Comparison of ENCODE assay signal across 19 cellular contexts in the genomic region with DNA sequence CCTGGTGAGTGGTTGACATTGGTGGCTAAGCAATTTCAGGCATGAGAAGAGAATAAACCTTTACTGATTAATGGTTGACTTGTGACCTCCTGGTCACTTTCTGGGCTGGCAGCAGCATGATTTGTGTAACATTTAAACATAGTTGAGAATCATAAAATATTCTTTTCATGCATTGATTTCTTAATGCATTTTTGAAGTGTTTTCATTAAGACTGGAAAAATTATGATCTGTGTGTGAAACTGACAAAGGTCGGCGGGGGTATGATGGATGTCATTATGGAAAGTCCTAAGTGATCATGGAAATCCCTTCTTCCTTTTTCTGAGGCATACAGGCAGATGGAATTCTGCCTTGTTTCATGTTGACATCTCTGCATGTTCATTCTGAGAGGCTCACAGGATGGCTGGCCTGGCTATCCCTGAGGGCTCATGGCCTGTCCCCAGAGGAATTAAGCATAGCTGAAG.
DNase-seq lines count a peak whose midpoint lies in the region; ATAC-seq and TF ChIP-seq lines count a peak whose summit lies in the region.
"Had no signal": no experiment of that assay in that cellular context is flagged by ENCODE, and none has a peak within 500 bp of the region (broad histone marks: within the 10 kb centered on the region; RNA-seq: fewer than 3 reads in every experiment).

No MANE protein-coding gene starts in this region.

- in situ Hi-C loops in Caki2 (cut with HindIII; ENCODE audit: low pct_unique_long_range_greater_than_20kb, low sequenced_read_pairs) (no loop called here), IMR-90 (cut with MboI; ENCODE audit: low sequenced_read_pairs) (no loop called here)

- POLR2A ChIA-PET in IMR-90 (lab: Charles Lee; ENCODE audit: unreplicated experiment): interaction anchor here (0.6 kb wide), 1 partner anchor 43 kb away, joined by 13 read pairs; no protein-coding TSS in a partner anchor

- H3K36me3 Mint-ChIP-seq in neural progenitor cell: peaks cover 1% of the 10 kb centered on the region
- H3K36me3 Mint-ChIP-seq in natural killer cell treated with Interleukin-12 subunit alpha and Interleukin-12 subunit beta and Interleukin-15 and Interleukin-18, amount 100 ng/mL, for 72 hours: no peaks in the 10 kb centered on the region
- H3K36me3 Mint-ChIP-seq: activated CD8-positive, alpha-beta memory T cell treated with anti-CD3 and anti-CD28 coated beads, Interleukin-2, amount 10 ng/mL, durations not matched to agents 7 days and 5 days had no signal

- CTCF ChIA-PET in IMR-90 (lab: Yijun Ruan, JAX): no interaction called here

- peaks cover 42 to 77% of the 10 kb centered on the region in 2 experiments for H3K79me1 ChIP-seq in IMR-90 (ENCODE audit: low read depth in 1 of 2, low read length in 2 of 2)

- TF ChIP-seq POLR2A in IMR-90 (IDR thresholded peaks at IDR 0.05; ENCODE audit: low read depth, low read length): no peak

- H2AK9ac ChIP-seq in IMR-90 (replicated peaks; ENCODE audit: low read depth, low read length, poor library complexity): no peak overlapping the region

- H3K4me2 ChIP-seq in IMR-90 (ENCODE audit: low read depth, low read length) (no peak overlapping the region; the same call in 1 of the 2 replicates), neural progenitor cell (peak overlapping the region; percentile 79)

- H2BK120ac ChIP-seq in IMR-90 (ENCODE audit: low read depth, low read length): peak overlapping the region; percentile 64

- H4K8ac ChIP-seq in IMR-90 (ENCODE audit: low read depth in 2 of 2, low read length in 2 of 2): peak overlapping the region in 1 of 2 experiments; percentile 29; a peak in 1 of 4 replicates

- H3K4ac ChIP-seq in IMR-90 (ENCODE audit: low read depth, low read length): peak overlapping the region; percentile 31

- H3K14ac ChIP-seq in IMR-90 (replicated peaks; ENCODE audit: low read depth, low read length): peak overlapping the region; percentile 8; the same call in 1 of the 2 replicates

- H3K9me3 Mint-ChIP-seq in neural progenitor cell: peaks cover 2% of the 10 kb centered on the region
- H3K9me3 Mint-ChIP-seq in natural killer cell treated with Interleukin-12 subunit alpha and Interleukin-12 subunit beta and Interleukin-15 and Interleukin-18, amount 100 ng/mL, for 72 hours: no peaks in the 10 kb centered on the region

- no peak for TF ChIP-seq RAD21 in IMR-90 (IDR thresholded peaks at IDR 0.05; ENCODE audit: low read length)

- H2AFZ ChIP-seq in IMR-90 (replicated peaks; ENCODE audit: low read length, poor library complexity) (no peak overlapping the region), neural progenitor cell (replicated peaks) (no peak overlapping the region)

- H2BK15ac ChIP-seq in IMR-90 (ENCODE audit: low read depth, low read length): peak overlapping the region; percentile 12; the same call in 2 of the 3 replicates

- H3K4me1 ChIP-seq in IMR-90 (ENCODE audit: control insufficient read depth, insufficient read depth, low read length): peaks cover 35% of the 10 kb centered on the region
- H3K4me1 ChIP-seq in neural progenitor cell: peaks cover 63% of the 10 kb centered on the region
- H3K4me1 ChIP-seq: uterus had no signal

- H3K27me3 Mint-ChIP-seq in neural progenitor cell (ENCODE audit: insufficient read depth, low read depth): peaks cover 4% of the 10 kb centered on the region
- H3K27me3 Mint-ChIP-seq in natural killer cell treated with Interleukin-12 subunit alpha and Interleukin-12 subunit beta and Interleukin-15 and Interleukin-18, amount 100 ng/mL, for 72 hours: peaks cover 19 to 27% of the 10 kb centered on the region in 2 donors

- no peak overlapping the region for H3K4me3 Mint-ChIP-seq in neural progenitor cell
- no peak overlapping the region for H3K4me3 Mint-ChIP-seq in natural killer cell treated with Interleukin-12 subunit alpha and Interleukin-12 subunit beta and Interleukin-15 and Interleukin-18, amount 100 ng/mL, for 72 hours
- H3K4me3 Mint-ChIP-seq: activated CD8-positive, alpha-beta memory T cell treated with anti-CD3 and anti-CD28 coated beads, Interleukin-2, amount 10 ng/mL, durations not matched to agents 7 days and 5 days; T-helper 17 cell had no signal

- H3F3A ChIP-seq in neural progenitor cell (ENCODE audit: low read depth): peaks cover 37% of the 10 kb centered on the region

- peak overlapping the region; percentile 16; the same call in 1 of the 2 replicates for H3K56ac ChIP-seq in IMR-90 (ENCODE audit: extremely low read depth, insufficient read depth, low read length)

- peak overlapping the region; percentile 22; the same call in 1 of the 2 replicates for H4K91ac ChIP-seq in IMR-90 (ENCODE audit: insufficient read depth, low read depth, low read length)

- peak overlapping the region; percentile 76 for H2BK5ac ChIP-seq in IMR-90 (ENCODE audit: low read depth, low read length, poor library complexity, severe bottlenecking)

- no peak overlapping the region for H4K5ac ChIP-seq in IMR-90 (ENCODE audit: low read depth, low read length)

- H4K20me1 ChIP-seq in IMR-90 (ENCODE audit: insufficient read depth, low read length): peaks cover 16% of the 10 kb centered on the region; the same call in 1 of the 2 replicates
- H4K20me1 ChIP-seq in neural progenitor cell (ENCODE audit: low read depth): no peaks in the 10 kb centered on the region

- no CpG with 5 or more reads among the region's 2 CpGs for WGBS in IMR-90 (ENCODE audit: extremely low coverage in 2 of 2, insufficient read length in 1 of 2), 2 experiments

- H3K36me3 ChIP-seq in IMR-90 (ENCODE audit: control insufficient read depth, insufficient read depth, low read length) (0 out of 2 replicates have a peak, but pooled peaks cover 1% of the 10 kb centered on the region), neural progenitor cell (no peaks in the 10 kb centered on the region)
- H3K36me3 ChIP-seq: uterus had no signal

- TF ChIP-seq CTCF in IMR-90 (conservative IDR thresholded peaks at IDR 0.05; ENCODE audit: low read depth, low read length): no peak
- TF ChIP-seq CTCF in neural progenitor cell (IDR thresholded peaks at IDR 0.05): no peak

- H3K27ac ChIP-seq in IMR-90 (ENCODE audit: insufficient read depth, low read length) (peak overlapping the region; percentile 70; the same call in 1 of the 2 replicates), neural progenitor cell (no peak overlapping the region)
- H3K27ac ChIP-seq: epithelial cell of prostate, RWPE1, uterus had no signal

- H3K9me3 ChIP-seq in IMR-90 (ENCODE audit: control insufficient read depth, insufficient read depth, low read length) (no peaks in the 10 kb centered on the region), neural progenitor cell (ENCODE audit: low read depth) (no peaks in the 10 kb centered on the region)
- H3K9me3 ChIP-seq: mucosa of descending colon, uterus had no signal

- no TSS peak for BruUV-seq in IMR-90 (replicated peaks; lab: Mats Ljungman, UMichigan)

- intact Hi-C loops in IMR-90 (cut with micrococcal nuclease): no loop called here

- peak overlapping the region; percentile 4; the same call in 1 of the 2 replicates for H2BK20ac ChIP-seq in IMR-90 (ENCODE audit: low read depth, low read length)

- 0 out of 2 replicates have a peak overlapping the region, but pooled peaks have one; percentile 1 for H3K18ac ChIP-seq in IMR-90 (ENCODE audit: low read depth, low read length)

- dilution Hi-C loops in IMR-90 (cut with HindIII; ENCODE audit: low sequenced_read_pairs, unreplicated experiment): no loop called here

- peak overlapping the region; percentile 61 for H3K23ac ChIP-seq in IMR-90 (ENCODE audit: low read depth, low read length)

- peak overlapping the region; percentile 31 for H3K27ac Mint-ChIP-seq in neural progenitor cell
- no peak overlapping the region for H3K27ac Mint-ChIP-seq in natural killer cell treated with Interleukin-12 subunit alpha and Interleukin-12 subunit beta and Interleukin-15 and Interleukin-18, amount 100 ng/mL, for 72 hours
- H3K27ac Mint-ChIP-seq: activated CD8-positive, alpha-beta memory T cell treated with anti-CD3 and anti-CD28 coated beads, Interleukin-2, amount 10 ng/mL, durations not matched to agents 7 days and 5 days; T-helper 17 cell had no signal

- peaks cover 30% of the 10 kb centered on the region for H3K9me1 ChIP-seq in IMR-90 (ENCODE audit: insufficient read depth, low read length)

- peak; percentile 65 for DNase-seq in Caki2 (ENCODE audit: low read depth)
- DNase-seq in IMR-90: no peak
- peak; percentile 44 for DNase-seq in fibroblast of peridontal ligament (ENCODE audit: extremely low read depth)
- DNase-seq in neural progenitor cell (ENCODE audit: low spot score): no peak
- DNase-seq in hypothalamus (lab: John Stamatoyannopoulos, UW): no peak
- DNase-seq in natural killer cell treated with Interleukin-12 subunit alpha and Interleukin-12 subunit beta and Interleukin-15 and Interleukin-18, amount 100 ng/mL, for 72 hours (ENCODE audit: low spot score): no peak
- no peak for DNase-seq in cortex of kidney (lab: John Stamatoyannopoulos, UW)
- DNase-seq in HUDEP-2 (lab: John Stamatoyannopoulos, UW; ENCODE audit: unreplicated experiment in 76 of 76): no peak
- DNase-seq: activated CD4-positive, CD25-positive, alpha-beta regulatory T cell; activated CD8-positive, alpha-beta memory T cell treated with anti-CD3 and anti-CD28 coated beads, Interleukin-2, amount 10 ng/mL, durations not matched to agents 7 days and 5 days; activated effector memory CD4-positive, alpha-beta T cell treated with Interleukin-2 at 50 U/mL for 16 hours; anterior cingulate cortex; mucosa of descending colon; NCI-H2081; posterior cingulate gyrus; T-helper 17 cell; uterus had no signal

- no peaks in the 10 kb centered on the region for H3K27me3 ChIP-seq in IMR-90 (ENCODE audit: control insufficient read depth, insufficient read depth, low read length)
- no peaks in the 10 kb centered on the region for H3K27me3 ChIP-seq in neural progenitor cell
- H3K27me3 ChIP-seq: uterus had no signal

- H3K4me1 Mint-ChIP-seq in neural progenitor cell: peaks cover 70% of the 10 kb centered on the region
- H3K4me1 Mint-ChIP-seq in natural killer cell treated with Interleukin-12 subunit alpha and Interleukin-12 subunit beta and Interleukin-15 and Interleukin-18, amount 100 ng/mL, for 72 hours (ENCODE audit: low read depth in 2 of 2): peaks cover 0 to 3% of the 10 kb centered on the region in 2 donors

- no peak overlapping the region for H3K9ac ChIP-seq in IMR-90 (ENCODE audit: low read depth, low read length)
- H3K9ac ChIP-seq in neural progenitor cell: no peak overlapping the region

- ATAC-seq in IMR-90 (ENCODE audit: low read depth): peak; percentile 19; the same call in 1 of the 2 replicates
- no peak for ATAC-seq in natural killer cell treated with Interleukin-12 subunit alpha and Interleukin-12 subunit beta and Interleukin-15 and Interleukin-18, amount 100 ng/mL, for 72 hours
- ATAC-seq: activated CD8-positive, alpha-beta memory T cell treated with anti-CD3 and anti-CD28 coated beads, Interleukin-2, amount 10 ng/mL, durations not matched to agents 7 days and 5 days; mucosa of descending colon; T-helper 17 cell had no signal

- no peak overlapping the region for H3K4me3 ChIP-seq in IMR-90 (ENCODE audit: insufficient read depth, low read depth, low read length)
- no peak overlapping the region for H3K4me3 ChIP-seq in neural progenitor cell
- H3K4me3 ChIP-seq: mucosa of descending colon, uterus had no signal

- H3K79me2 ChIP-seq in neural progenitor cell (ENCODE audit: low read depth): peaks cover 78% of the 10 kb centered on the region

- H2AK5ac ChIP-seq in IMR-90 (ENCODE audit: low read depth, low read length): peak overlapping the region; percentile 83; the same call in 1 of the 2 replicates

Comparison
In these comparisons a context has a peak if more than half of its experiments do, and no peak if none do; other contexts are left out.
1. DNase-seq: peak in Caki2 (single experiment) and fibroblast of peridontal ligament (single experiment); none in IMR-90 (single experiment), neural progenitor cell (single experiment), hypothalamus (0 of 51), natural killer cell treated with Interleukin-12 subunit alpha and Interleukin-12 subunit beta and Interleukin-15 and Interleukin-18, amount 100 ng/mL, for 72 hours (single experiment), cortex of kidney (single experiment) and HUDEP-2 (0 of 76).